ENCODE assay signal across 15 cellular contexts in the genomic region with DNA sequence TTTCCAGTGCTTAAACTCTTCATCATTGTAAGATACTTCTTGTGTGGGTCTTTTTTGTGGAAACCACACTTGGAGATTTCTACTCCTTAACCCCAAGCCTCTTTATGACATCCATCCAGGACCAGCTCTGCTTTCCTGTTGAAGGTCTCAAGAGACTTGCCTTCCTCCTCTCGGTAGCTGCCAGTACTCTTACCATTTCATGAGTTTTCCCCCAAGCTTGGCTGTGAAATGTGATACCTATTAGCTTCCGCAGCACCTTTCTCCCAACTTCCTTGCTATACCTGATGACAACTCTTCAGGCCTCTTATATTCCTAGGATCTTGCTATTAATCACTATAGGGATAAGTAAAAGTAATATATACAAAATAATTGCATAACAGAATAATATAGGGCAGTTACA.
"Had no signal": no experiment of that assay in that cellular context is flagged by ENCODE, and none has a peak within 500 bp of the region (broad histone marks: within the 10 kb centered on the region; RNA-seq: fewer than 3 reads in every experiment).

No MANE protein-coding gene starts in this region.

- H3K27ac Mint-ChIP-seq: activated CD8-positive, alpha-beta T cell treated with anti-CD3 and anti-CD28 coated beads, Interleukin-2, amount 10 ng/mL, durations not matched to agents 7 days and 5 days; activated naive CD8-positive, alpha-beta T cell treated with anti-CD3 and anti-CD28 coated beads, Interleukin-2, amount 10 ng/mL, durations not matched to agents 7 days and 5 days; stimulated activated naive CD8-positive, alpha-beta T cell treated with anti-CD3 and anti-CD28 coated beads, Interleukin-15, Interleukin-2, amounts not matched to agents 100 ng/mL and 50 ng/mL, for 24 hours had no signal

- H3K27me3 ChIP-seq: brain microvascular endothelial cell, pancreas, suprapubic skin had no signal

- DNase-seq: activated CD8-positive, alpha-beta memory T cell treated with anti-CD3 and anti-CD28 coated beads, Interleukin-2, amount 50 U/mL, for 4 hours; activated CD8-positive, alpha-beta T cell treated with anti-CD3 and anti-CD28 coated beads, Interleukin-2, amount 10 ng/mL, durations not matched to agents 7 days and 5 days; activated naive CD8-positive, alpha-beta T cell treated with anti-CD3 and anti-CD28 coated beads, Interleukin-2, amount 10 ng/mL, durations not matched to agents 7 days and 5 days; brain microvascular endothelial cell; cortex of kidney; effector memory CD4-positive, alpha-beta T cell; foreskin fibroblast; glutamatergic neuron; kidney glomerular epithelial cell; left ventricle myocardium superior; mesenchymal stem cell had no signal

- H3K27me3 Mint-ChIP-seq: activated naive CD8-positive, alpha-beta T cell treated with anti-CD3 and anti-CD28 coated beads, Interleukin-2, amount 10 ng/mL, durations not matched to agents 7 days and 5 days; stimulated activated naive CD8-positive, alpha-beta T cell treated with anti-CD3 and anti-CD28 coated beads, Interleukin-15, Interleukin-2, amounts not matched to agents 100 ng/mL and 50 ng/mL, for 24 hours had no signal

- H3K4me3 Mint-ChIP-seq: activated CD8-positive, alpha-beta T cell treated with anti-CD3 and anti-CD28 coated beads, Interleukin-2, amount 10 ng/mL, durations not matched to agents 7 days and 5 days; stimulated activated naive CD8-positive, alpha-beta T cell treated with anti-CD3 and anti-CD28 coated beads, Interleukin-15, Interleukin-2, amounts not matched to agents 100 ng/mL and 50 ng/mL, for 24 hours had no signal

- ATAC-seq: activated CD8-positive, alpha-beta T cell treated with anti-CD3 and anti-CD28 coated beads, Interleukin-2, amount 10 ng/mL, durations not matched to agents 7 days and 5 days; left ventricle myocardium superior; sciatic nerve had no signal

- H3K9me3 Mint-ChIP-seq: activated naive CD8-positive, alpha-beta T cell treated with anti-CD3 and anti-CD28 coated beads, Interleukin-2, amount 10 ng/mL, durations not matched to agents 7 days and 5 days; stimulated activated naive CD8-positive, alpha-beta T cell treated with anti-CD3 and anti-CD28 coated beads, Interleukin-15, Interleukin-2, amounts not matched to agents 100 ng/mL and 50 ng/mL, for 24 hours had no signal

- H3K36me3 ChIP-seq: brain microvascular endothelial cell, pancreas, suprapubic skin had no signal

- H3K27ac ChIP-seq: brain microvascular endothelial cell, suprapubic skin had no signal
